17 cellular contexts compared by ENCODE assay signal in genomic region chr1:174152424-174152823, GRCh38. TPM values are rescaled to one million over a fixed set of nuclear protein-coding genes. Genes with fewer than 3 reads are reported as not detected.
A peak's percentile ranks its signal among the peaks of the same experiment; 100 is the strongest.
DNase-seq lines count a peak whose midpoint lies in the region; ATAC-seq, FAIRE-seq and TF ChIP-seq lines count a peak whose summit lies in the region.
"Had no signal": no experiment of that assay in that cellular context is flagged by ENCODE, and none has a peak within 500 bp of the region (broad histone marks: within the 10 kb centered on the region; RNA-seq: fewer than 3 reads in every experiment).

No MANE protein-coding gene starts in this region.

- no TSS peak for BruUV-seq in PC-9 (replicated peaks; lab: Mats Ljungman, UMichigan)

- peaks cover 0 to 2% of the 10 kb centered on the region in 2 donors for H3K27me3 Mint-ChIP-seq in natural killer cell treated with Interleukin-12 subunit alpha and Interleukin-12 subunit beta and Interleukin-15 and Interleukin-18, amount 100 ng/mL, for 72 hours
- no peaks in the 10 kb centered on the region for H3K27me3 Mint-ChIP-seq in natural killer cell (ENCODE audit: low read depth in 2 of 2)

- no peak overlapping the region for H3K27ac ChIP-seq in PC-9
- H3K27ac ChIP-seq: HL-60 had no signal

- peak overlapping the region; percentile 40 for H3K4me2 ChIP-seq in PC-9

- H3K79me2 ChIP-seq in PC-9 (ENCODE audit: low read depth) = no peaks in the 10 kb centered on the region

- CTCF ChIA-PET in PC-9 (lab: Charles Lee) = no interaction called here

- H3K9me3 ChIP-seq in PC-9 (ENCODE audit: insufficient read depth, low read depth) = no peaks in the 10 kb centered on the region

- peak overlapping the region; percentile 58 to 74 for H3K27ac Mint-ChIP-seq in natural killer cell treated with Interleukin-12 subunit alpha and Interleukin-12 subunit beta and Interleukin-15 and Interleukin-18, amount 100 ng/mL, for 72 hours
- peak overlapping the region in 1 of 2 donors; percentile 73 for H3K27ac Mint-ChIP-seq in natural killer cell

- POLR2A ChIA-PET in PC-9 (lab: Charles Lee; ENCODE audit: unreplicated experiment) = interaction anchor here (0.6 kb wide), 1 partner anchor 630 kb away, joined by 5 read pairs; no protein-coding TSS in a partner anchor

- H3K36me3 Mint-ChIP-seq in natural killer cell treated with Interleukin-12 subunit alpha and Interleukin-12 subunit beta and Interleukin-15 and Interleukin-18, amount 100 ng/mL, for 72 hours = peaks cover 6% of the 10 kb centered on the region
- H3K36me3 Mint-ChIP-seq in natural killer cell = no peaks in the 10 kb centered on the region

- no peak for FAIRE-seq in bronchial epithelial cell (lab: Jason Lieb, UNC)
- FAIRE-seq: H54, HTR-8/SVneo had no signal

- peaks cover 27% of the 10 kb centered on the region for H3K4me1 ChIP-seq in PC-9 (replicated peaks; ENCODE audit: insufficient read depth)

- intact Hi-C loops in natural killer cell (cut with micrococcal nuclease) = no loop called here
- intact Hi-C loops in PC-9 (cut with micrococcal nuclease; ENCODE audit: unreplicated experiment) = loop anchor here (10.0 kb wide), 2 partner anchors 238 to 1098 kb away; partner anchors contain the start of genes SERPINC1 and TNFSF18

- H3K9me2 ChIP-seq in PC-9 (ENCODE audit: insufficient read depth) = no peaks in the 10 kb centered on the region

- H4K20me1 ChIP-seq in PC-9 (ENCODE audit: insufficient read depth) = no peaks in the 10 kb centered on the region

- ATAC-seq in natural killer cell treated with Interleukin-12 subunit alpha and Interleukin-12 subunit beta and Interleukin-15 and Interleukin-18, amount 100 ng/mL, for 72 hours = no peak
- no peak for ATAC-seq in natural killer cell
- no peak for ATAC-seq in HG03565 (IDR thresholded peaks at IDR 0.05; ENCODE audit: unreplicated experiment)
- no peak for ATAC-seq in GM21786 (IDR thresholded peaks at IDR 0.05; ENCODE audit: unreplicated experiment)

- no peaks in the 10 kb centered on the region for H3K9me3 Mint-ChIP-seq in natural killer cell treated with Interleukin-12 subunit alpha and Interleukin-12 subunit beta and Interleukin-15 and Interleukin-18, amount 100 ng/mL, for 72 hours
- H3K9me3 Mint-ChIP-seq in natural killer cell = no peaks in the 10 kb centered on the region

- H3K36me3 ChIP-seq in PC-9 (ENCODE audit: low read depth) = no peaks in the 10 kb centered on the region
- no peaks in the 10 kb centered on the region for H3K36me3 ChIP-seq in bronchial epithelial cell (ENCODE audit: control insufficient read depth, insufficient read depth, low read length)

- H3K4me3 ChIP-seq in PC-9 = no peak overlapping the region
- H3K4me3 ChIP-seq in bronchial epithelial cell (ENCODE audit: low read depth, low read length) = no peak overlapping the region

- H3F3A ChIP-seq in PC-9 (ENCODE audit: insufficient read depth, low read depth) = peaks cover 15% of the 10 kb centered on the region

- no peak for DNase-seq in natural killer cell treated with Interleukin-12 subunit alpha and Interleukin-12 subunit beta and Interleukin-15 and Interleukin-18, amount 100 ng/mL, for 72 hours (ENCODE audit: low spot score)
- DNase-seq in natural killer cell = no peak
- DNase-seq in PC-9 = no peak
- peak; percentile 46 for DNase-seq in bronchial epithelial cell (ENCODE audit: low read depth)
- no peak for DNase-seq in HuH-7 (ENCODE audit: low spot score)
- DNase-seq: ACHN; AML-193; EL; NCI-H1417 treated with DMSO at 0.1 percent for 48 hours; NCI-H1930; NCI-H526 treated with DMSO at 0.1 percent for 48 hours; NK-92 treated with Interleukin-12 subunit alpha and Interleukin-12 subunit beta, amount 100 ng/mL, for 24 hours had no signal

- no peak overlapping the region for H2AFZ ChIP-seq in PC-9

- H3K4me1 Mint-ChIP-seq in natural killer cell treated with Interleukin-12 subunit alpha and Interleukin-12 subunit beta and Interleukin-15 and Interleukin-18, amount 100 ng/mL, for 72 hours (ENCODE audit: low read depth in 2 of 2) = peaks cover 23 to 37% of the 10 kb centered on the region in 2 donors
- H3K4me1 Mint-ChIP-seq in natural killer cell = peaks cover 0 to 17% of the 10 kb centered on the region in 2 donors

- TF ChIP-seq CTCF in natural killer cell (IDR thresholded peaks at IDR 0.05) (no peak), PC-9 (conservative IDR thresholded peaks at IDR 0.05) (no peak), bronchial epithelial cell (IDR thresholded peaks at IDR 0.05; ENCODE audit: insufficient read depth, low read length, severe bottlenecking) (no peak)

- H3K27me3 ChIP-seq in PC-9 (ENCODE audit: insufficient read depth, low read depth) = no peaks in the 10 kb centered on the region
- no peaks in the 10 kb centered on the region for H3K27me3 ChIP-seq in bronchial epithelial cell (ENCODE audit: control insufficient read depth, insufficient read depth, low read length)

- H3K4me3 Mint-ChIP-seq in natural killer cell treated with Interleukin-12 subunit alpha and Interleukin-12 subunit beta and Interleukin-15 and Interleukin-18, amount 100 ng/mL, for 72 hours = no peak overlapping the region
- H3K4me3 Mint-ChIP-seq in natural killer cell = no peak overlapping the region

RNA-seq across cellular contexts. Expression of gene RABGAP1L, which starts 6.9 kb away (rescaled TPM):
- 100 to 1,000 TPM in 1 of 2 donors, 10 to 100 TPM in 1; 53.4 to 101 TPM for total RNA-seq in natural killer cell treated with Interleukin-12 subunit alpha and Interleukin-12 subunit beta and Interleukin-15 and Interleukin-18, amount 100 ng/mL, for 72 hours
- total RNA-seq in natural killer cell (100 to 1,000 TPM; 145 to 168 (median 153) TPM), PC-9 (2021) (56.7 and 57.4 TPM in 2 replicates), bronchial epithelial cell (34.1 and 37.4 TPM in 2 replicates)
